ENCODE assay signal across 8 cellular contexts in genomic region chr5:96614110-96614691, GRCh38. TPM values are rescaled to one million over a fixed set of nuclear protein-coding genes. Genes with fewer than 3 reads are reported as not detected.
DNase-seq lines count a peak whose midpoint lies in the region; ATAC-seq, FAIRE-seq and TF ChIP-seq lines count a peak whose summit lies in the region.

No MANE protein-coding gene starts in this region.

- no peaks in the 10 kb centered on the region for H4K20me1 ChIP-seq in smooth muscle cell (ENCODE audit: low read depth)

- H3K9me3 ChIP-seq in breast epithelium = no peaks in the 10 kb centered on the region
- no peaks in the 10 kb centered on the region for H3K9me3 ChIP-seq in smooth muscle cell (replicated peaks; ENCODE audit: low read depth)

- no peaks in the 10 kb centered on the region for H3K79me2 ChIP-seq in smooth muscle cell (ENCODE audit: low read depth)

- POLR2A ChIA-PET in T-cell (lab: Charles Lee) = no interaction called here

- CTCF ChIA-PET in T-cell (lab: Charles Lee) = interaction anchor here (0.6 to 3.0 kb wide), 39 partner anchors 8 to 960 kb away, joined by 3 to 25 read pairs (median 4); partner anchors contain the start of genes CAST (in 1 of the 2) and ERAP2 (in 1 of the 2)

- H3K36me3 Mint-ChIP-seq in T-cell (no peaks in the 10 kb centered on the region), immature natural killer cell (no peaks in the 10 kb centered on the region)

- ATAC-seq in T-cell (replicated peaks in 1 of 4) (no peak), HG03571 (IDR thresholded peaks at IDR 0.05; ENCODE audit: unreplicated experiment) (no peak)

- H3K4me3 Mint-ChIP-seq in T-cell (no peak overlapping the region), immature natural killer cell (peak overlapping the region in 3 of 5 donors; percentile 14 to 67 (median 49))

- H3K36me3 ChIP-seq in breast epithelium (no peaks in the 10 kb centered on the region), smooth muscle cell (ENCODE audit: low read depth) (no peaks in the 10 kb centered on the region)

- 14% methylated on average over 6 of the region's 6 CpGs for WGBS in smooth muscle cell (ENCODE audit: low lambda C conversion rate)

- H3K9me3 Mint-ChIP-seq in T-cell = peaks cover 0 to 3% (median 0%) of the 10 kb centered on the region in 3 donors
- H3K9me3 Mint-ChIP-seq in immature natural killer cell = peaks cover 0 to 2% (median 0%) of the 10 kb centered on the region in 6 donors

- H3K4me1 ChIP-seq in breast epithelium (no peaks in the 10 kb centered on the region), smooth muscle cell (ENCODE audit: low read depth) (peaks cover 8% of the 10 kb centered on the region)

- H3K4me3 ChIP-seq in breast epithelium (no peak overlapping the region), smooth muscle cell (no peak overlapping the region)

- peak overlapping the region; percentile 50 to 61 for H3K27ac ChIP-seq in breast epithelium
- H3K27ac ChIP-seq in smooth muscle cell (ENCODE audit: low read depth) = peak overlapping the region; percentile 74

- intact Hi-C loops in breast epithelium (cut with DNase I; ENCODE audit: low total_unique reads) = loop anchor here (5.0 kb wide), 1 partner anchor 277 kb away; no protein-coding TSS in a partner anchor

- H3K27me3 Mint-ChIP-seq in T-cell (peaks cover 11 to 19% of the 10 kb centered on the region in 2 donors), immature natural killer cell (ENCODE audit: low read depth in 3 of 3) (peaks cover 5 to 6% (median 5%) of the 10 kb centered on the region in 3 donors)

- H3K4me2 ChIP-seq in smooth muscle cell = peak overlapping the region; percentile 69

- H3K4me1 Mint-ChIP-seq in T-cell = peaks cover 0 to 6% (median 5%) of the 10 kb centered on the region in 3 donors
- H3K4me1 Mint-ChIP-seq in immature natural killer cell = peaks cover 6 to 9% of the 10 kb centered on the region in 2 donors

- no peak for TF ChIP-seq POLR2A in breast epithelium (IDR thresholded peaks at IDR 0.05)

- H2AFZ ChIP-seq in smooth muscle cell (ENCODE audit: low read depth) = no peak overlapping the region

- peak; percentile 91 for FAIRE-seq in A204.1 (lab: Jason Lieb, UNC)

- TF ChIP-seq CTCF in GM12873 (IDR thresholded peaks at IDR 0.05; ENCODE audit: insufficient read depth, low read depth, low read length, missing control alignments) = peak; percentile 59
- TF ChIP-seq CTCF in breast epithelium (IDR thresholded peaks at IDR 0.05) = peak in 2 of 3 donors; percentile 69 to 77
- TF ChIP-seq CTCF in smooth muscle cell (IDR thresholded peaks at IDR 0.05; ENCODE audit: borderline replicate concordance, insufficient read depth, poor library complexity, severe bottlenecking) = peak; percentile 56

- no peak overlapping the region for H3K9ac ChIP-seq in smooth muscle cell (ENCODE audit: low read depth)

- peak; percentile 75 for DNase-seq in NCI-H1436 (lab: John Stamatoyannopoulos, UW)
- DNase-seq in T-cell = peak in 21 of 34 experiments; percentile 1 to 42 (median 21)
- peak in 1 of 2 donors; percentile 45 for DNase-seq in breast epithelium (ENCODE audit: low spot score in 2 of 2)
- DNase-seq in immature natural killer cell = peak; percentile 46 to 65 (median 59)
- no peak for DNase-seq in smooth muscle cell (lab: John Stamatoyannopoulos, UW; ENCODE audit: unreplicated experiment)

- H3K27me3 ChIP-seq in breast epithelium = no peaks in the 10 kb centered on the region
- no peaks in the 10 kb centered on the region for H3K27me3 ChIP-seq in smooth muscle cell (ENCODE audit: low read depth)

- H3F3A ChIP-seq in smooth muscle cell (ENCODE audit: low read depth) = no peaks in the 10 kb centered on the region

- H3K27ac Mint-ChIP-seq in T-cell = peak overlapping the region in 1 of 2 donors; percentile 36
- peak overlapping the region in 2 of 6 donors; percentile 38 to 53 for H3K27ac Mint-ChIP-seq in immature natural killer cell

RNA-seq across cellular contexts. Expression of gene CAST, which starts 48.0 kb away (rescaled TPM):
- total RNA-seq in T-cell (100 to 1,000 TPM; 166 to 238 (median 191) TPM), breast epithelium (100 to 1,000 TPM; 221 to 400 (median 287) TPM), smooth muscle cell (182 and 189 TPM in 2 replicates)
- polyA plus RNA-seq in immature natural killer cell (100 to 1,000 TPM in 1 of 3 donors, 10 to 100 TPM in 2; 24.0 to 133 (median 59.9) TPM), smooth muscle cell (76.2 and 124 TPM in 2 replicates)

Comparison
In these comparisons a context has a peak if more than half of its experiments do, and no peak if none do; other contexts are left out.
1. H3K4me3 Mint-ChIP-seq: peak in immature natural killer cell (3 of 5); none in T-cell (0 of 3).
2. Peak in every context shown above with its lines, with median percentiles within 50 percentile points of each other: CTCF ChIP-seq.